Comparison of ENCODE assay signal across 8 cellular contexts in genomic region chr2:219010162-219010756, GRCh38. TPM values are rescaled to one million over a fixed set of nuclear protein-coding genes. Genes with fewer than 3 reads are reported as not detected.
DNase-seq lines count a peak whose midpoint lies in the region; ATAC-seq and TF ChIP-seq lines count a peak whose summit lies in the region.

No MANE protein-coding gene starts in this region.

- H3K27me3 ChIP-seq in breast epithelium (peaks cover 0 to 16% of the 10 kb centered on the region in 2 donors), ovary (no peaks in the 10 kb centered on the region)

- H3K4me3 Mint-ChIP-seq in activated CD4-positive, alpha-beta T cell treated with anti-CD3 and anti-CD28 coated beads, Interleukin-2, amount 10 ng/mL, durations not matched to agents 24 days and 14 days, result no peak overlapping the region
- H3K4me3 Mint-ChIP-seq in progenitor cell of endocrine pancreas (ENCODE audit: low read depth), result no peak overlapping the region
- H3K4me3 Mint-ChIP-seq in effector memory CD8-positive, alpha-beta T cell, result no peak overlapping the region

- no peaks in the 10 kb centered on the region for H3K4me1 Mint-ChIP-seq in activated CD4-positive, alpha-beta T cell treated with anti-CD3 and anti-CD28 coated beads, Interleukin-2, amount 10 ng/mL, durations not matched to agents 24 days and 14 days
- H3K4me1 Mint-ChIP-seq in progenitor cell of endocrine pancreas (ENCODE audit: low read depth), result peaks cover 1% of the 10 kb centered on the region
- no peaks in the 10 kb centered on the region for H3K4me1 Mint-ChIP-seq in effector memory CD8-positive, alpha-beta T cell (ENCODE audit: low read depth in 2 of 2)

- H3K27me3 Mint-ChIP-seq in activated CD4-positive, alpha-beta T cell treated with anti-CD3 and anti-CD28 coated beads, Interleukin-2, amount 10 ng/mL, durations not matched to agents 24 days and 14 days, result peaks cover 14% of the 10 kb centered on the region
- H3K27me3 Mint-ChIP-seq in progenitor cell of endocrine pancreas, result peaks cover 36% of the 10 kb centered on the region
- H3K27me3 Mint-ChIP-seq in effector memory CD8-positive, alpha-beta T cell, result peaks cover 38 to 84% of the 10 kb centered on the region in 2 donors

- H3K9me3 Mint-ChIP-seq in activated CD4-positive, alpha-beta T cell treated with anti-CD3 and anti-CD28 coated beads, Interleukin-2, amount 10 ng/mL, durations not matched to agents 24 days and 14 days, result no peaks in the 10 kb centered on the region
- H3K9me3 Mint-ChIP-seq in progenitor cell of endocrine pancreas (ENCODE audit: low read depth), result no peaks in the 10 kb centered on the region
- no peaks in the 10 kb centered on the region for H3K9me3 Mint-ChIP-seq in effector memory CD8-positive, alpha-beta T cell

- TF ChIP-seq EP300 in ovary (IDR thresholded peaks at IDR 0.05), result no peak

- intact Hi-C loops in activated CD4-positive, alpha-beta T cell treated with anti-CD3 and anti-CD28 coated beads, Interleukin-2, amount 10 ng/mL, durations not matched to agents 24 days and 14 days (cut with micrococcal nuclease), result no loop called here
- intact Hi-C loops in breast epithelium (cut with DNase I; ENCODE audit: low total_unique reads) (no loop called here), ovary (cut with DNase I) (no loop called here)

- H3K9me3 ChIP-seq in breast epithelium (no peaks in the 10 kb centered on the region), ovary (no peaks in the 10 kb centered on the region)

- no peak for ATAC-seq in effector memory CD8-positive, alpha-beta T cell (replicated peaks)
- ATAC-seq in GM19397 (IDR thresholded peaks at IDR 0.05; ENCODE audit: unreplicated experiment), result no peak

- H3K4me1 ChIP-seq in breast epithelium (no peaks in the 10 kb centered on the region), ovary (ENCODE audit: insufficient read depth) (no peaks in the 10 kb centered on the region)

- H3K36me3 Mint-ChIP-seq in activated CD4-positive, alpha-beta T cell treated with anti-CD3 and anti-CD28 coated beads, Interleukin-2, amount 10 ng/mL, durations not matched to agents 24 days and 14 days (ENCODE audit: low read depth), result no peaks in the 10 kb centered on the region
- H3K36me3 Mint-ChIP-seq in progenitor cell of endocrine pancreas (ENCODE audit: insufficient read depth), result no peaks in the 10 kb centered on the region
- no peaks in the 10 kb centered on the region for H3K36me3 Mint-ChIP-seq in effector memory CD8-positive, alpha-beta T cell (ENCODE audit: insufficient read depth)

- peak; percentile 53 for TF ChIP-seq CTCF in LNCAP (IDR thresholded peaks at IDR 0.05)
- TF ChIP-seq CTCF in breast epithelium (IDR thresholded peaks at IDR 0.05), result peak in 2 of 3 donors; percentile 22 to 26
- TF ChIP-seq CTCF in progenitor cell of endocrine pancreas (IDR thresholded peaks at IDR 0.05; ENCODE audit: unreplicated experiment), result peak; percentile 69
- no peak for TF ChIP-seq CTCF in ovary (IDR thresholded peaks at IDR 0.05)

- H3K27ac Mint-ChIP-seq in activated CD4-positive, alpha-beta T cell treated with anti-CD3 and anti-CD28 coated beads, Interleukin-2, amount 10 ng/mL, durations not matched to agents 24 days and 14 days, result no peak overlapping the region
- H3K27ac Mint-ChIP-seq in progenitor cell of endocrine pancreas, result no peak overlapping the region
- H3K27ac Mint-ChIP-seq in effector memory CD8-positive, alpha-beta T cell, result no peak overlapping the region

- TF ChIP-seq POLR2A in breast epithelium (IDR thresholded peaks at IDR 0.05), result no peak
- no peak for TF ChIP-seq POLR2A in ovary (IDR thresholded peaks at IDR 0.05)

- H3K4me3 ChIP-seq in breast epithelium (no peak overlapping the region), ovary (no peak overlapping the region)

- 39 to 51% (median 43%) methylated on average over 6 of the region's 6 CpGs for WGBS in ovary, 3 donors

- DNase-seq in activated CD4-positive, alpha-beta T cell treated with anti-CD3 and anti-CD28 coated beads, Interleukin-2, amount 10 ng/mL, durations not matched to agents 24 days and 14 days, result peak; percentile 67
- no peak for DNase-seq in activated CD4-positive, alpha-beta T cell treated with anti-CD3 and anti-CD28 coated beads, Interleukin-2, amount 50 U/mL, for 1 hour
- DNase-seq in breast epithelium (ENCODE audit: low spot score in 2 of 2) (no peak), progenitor cell of endocrine pancreas (ENCODE audit: low spot score, unreplicated experiment) (no peak), ovary (no peak)
- no peak for DNase-seq in effector memory CD8-positive, alpha-beta T cell

- H3K27ac ChIP-seq in breast epithelium (no peak overlapping the region), ovary (no peak overlapping the region)

- H3K36me3 ChIP-seq in breast epithelium (no peaks in the 10 kb centered on the region), ovary (no peaks in the 10 kb centered on the region)

RNA-seq across cellular contexts. Expression of gene CRYBA2, which starts 17.0 kb away (rescaled TPM):
- total RNA-seq in activated CD4-positive, alpha-beta T cell treated with anti-CD3 and anti-CD28 coated beads, Interleukin-2, amount 10 ng/mL, durations not matched to agents 24 days and 14 days, result not detected in 2 replicates
- not detected for total RNA-seq in breast epithelium
- total RNA-seq in progenitor cell of endocrine pancreas, result 24.4 and 30.1 TPM in 2 replicates
- not detected for total RNA-seq in ovary
- polyA plus RNA-seq in ovary, result not detected

RNA-seq across cellular contexts. Expression of gene FEV, which starts 25.3 kb away (rescaled TPM):
- total RNA-seq in activated CD4-positive, alpha-beta T cell treated with anti-CD3 and anti-CD28 coated beads, Interleukin-2, amount 10 ng/mL, durations not matched to agents 24 days and 14 days, result not detected in 2 replicates
- not detected for total RNA-seq in breast epithelium
- 13.5 and 15.6 TPM in 2 replicates for total RNA-seq in progenitor cell of endocrine pancreas
- under 1 TPM in 2 of 7 donors, not detected in 5; 0.11 to 0.13 TPM for total RNA-seq in ovary
- polyA plus RNA-seq in ovary, result not detected

RNA-seq across cellular contexts. Expression of gene CFAP65, which starts 31.1 kb away (rescaled TPM):
- not detected in 2 replicates for total RNA-seq in activated CD4-positive, alpha-beta T cell treated with anti-CD3 and anti-CD28 coated beads, Interleukin-2, amount 10 ng/mL, durations not matched to agents 24 days and 14 days
- total RNA-seq in breast epithelium (under 1 TPM in 1 of 3 donors, not detected in 2; 0.33 TPM), progenitor cell of endocrine pancreas (0.65 and 0.67 TPM in 2 replicates), ovary (10 to 100 TPM in 1 of 7 donors, 1 to 10 TPM in 1, under 1 TPM in 3, not detected in 2; 0.82 to 19.6 (median 0.95) TPM)
- polyA plus RNA-seq in ovary, result under 1 TPM in 1 of 2 donors, not detected in 1; 0.04 TPM

RNA-seq across cellular contexts. Expression of gene IHH, which starts 50.5 kb away (rescaled TPM):
- total RNA-seq in activated CD4-positive, alpha-beta T cell treated with anti-CD3 and anti-CD28 coated beads, Interleukin-2, amount 10 ng/mL, durations not matched to agents 24 days and 14 days, result not detected in 2 replicates
- total RNA-seq in breast epithelium (under 1 TPM in 2 of 3 donors, not detected in 1; 0.16 to 0.66 TPM), progenitor cell of endocrine pancreas (17.3 and 24.1 TPM in 2 replicates), ovary (under 1 TPM in 3 of 7 donors, not detected in 4; 0.15 to 0.80 (median 0.36) TPM)
- polyA plus RNA-seq in ovary, result 1 to 10 TPM in 1 of 2 donors, under 1 TPM in 1; 0.12 to 1.6 TPM

RNA-seq across cellular contexts. Expression of gene CDK5R2, which starts 50.8 kb away (rescaled TPM):
- total RNA-seq in activated CD4-positive, alpha-beta T cell treated with anti-CD3 and anti-CD28 coated beads, Interleukin-2, amount 10 ng/mL, durations not matched to agents 24 days and 14 days, result not detected in 2 replicates
- not detected for total RNA-seq in breast epithelium
- total RNA-seq in progenitor cell of endocrine pancreas, result 5.1 and 6.2 TPM in 2 replicates
- not detected for total RNA-seq in ovary
- not detected for polyA plus RNA-seq in ovary

Comparison
In these comparisons a context has a peak if more than half of its experiments do, and no peak if none do; other contexts are left out.
1. CTCF ChIP-seq: peak in LNCAP (single experiment), breast epithelium (2 of 3) and progenitor cell of endocrine pancreas (single experiment); none in ovary (0 of 3).
2. RNA of gene CRYBA2, which starts 17.0 kb away (total RNA-seq): 24.4 to 30.1 TPM in progenitor cell of endocrine pancreas; not detected in activated CD4-positive, alpha-beta T cell treated with anti-CD3 and anti-CD28 coated beads, Interleukin-2, amount 10 ng/mL, durations not matched to agents 24 days and 14 days, not detected in breast epithelium and not detected in ovary; every median in the first group is over 10 times any median in the second.
3. RNA of gene FEV, which starts 25.3 kb away (total RNA-seq): 13.5 to 15.6 TPM in progenitor cell of endocrine pancreas; 0.11 to 0.13 TPM in ovary, not detected in activated CD4-positive, alpha-beta T cell treated with anti-CD3 and anti-CD28 coated beads, Interleukin-2, amount 10 ng/mL, durations not matched to agents 24 days and 14 days and not detected in breast epithelium; every median in the first group is over 10 times any median in the second.